ENCODE assay signal across 2 cellular contexts in the genomic region with DNA sequence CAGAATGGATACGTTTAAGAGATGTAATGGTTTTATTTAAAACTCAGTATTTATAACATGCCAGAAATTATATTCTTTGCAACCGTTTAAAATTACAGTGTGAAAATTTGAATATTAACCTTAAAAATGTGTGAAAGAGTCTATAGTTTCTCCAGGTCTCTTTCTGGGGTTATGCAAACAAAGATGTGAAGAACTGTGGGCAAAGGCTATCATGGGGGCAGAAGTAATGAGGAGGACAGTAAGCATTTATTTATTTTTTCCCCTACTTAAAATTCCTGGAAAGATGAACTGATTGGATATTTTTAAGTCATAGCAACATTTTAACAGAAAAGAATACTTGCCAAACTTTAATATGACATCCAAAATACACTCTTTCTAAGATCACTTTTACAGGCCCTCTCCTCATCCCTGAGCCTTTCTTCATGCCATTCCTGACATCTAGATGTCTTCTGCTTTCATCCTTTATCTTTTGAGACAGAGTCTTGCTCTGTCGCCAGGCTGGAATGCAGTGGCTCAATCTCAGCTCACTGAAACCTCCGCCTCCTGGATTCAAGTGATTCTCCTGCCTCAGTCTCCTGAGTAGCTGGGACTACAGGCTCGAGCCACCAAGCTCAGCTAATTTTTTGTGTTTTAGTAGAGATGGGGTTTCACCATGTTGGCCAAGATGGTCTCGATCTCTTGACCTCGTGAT.
TF ChIP-seq lines count a peak whose summit lies in the region.

No MANE protein-coding gene starts in this region.

TF ChIP-seq in HCT116, 20 proteins besides CTCF, POLR2A, EP300 and RAD21:
- TF ChIP-seq, protein P1, sequence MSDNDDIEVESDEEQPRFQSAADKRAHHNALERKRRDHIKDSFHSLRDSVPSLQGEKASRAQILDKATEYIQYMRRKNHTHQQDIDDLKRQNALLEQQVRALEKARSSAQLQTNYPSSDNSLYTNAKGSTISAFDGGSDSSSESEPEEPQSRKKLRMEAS (IDR thresholded peaks at IDR 0.05): no peak
- TF ChIP-seq FOSL1 (IDR thresholded peaks at IDR 0.05; ENCODE audit: low read depth): no peak
- no peak for TF ChIP-seq JUND (IDR thresholded peaks at IDR 0.05)
- TF ChIP-seq, protein P2, sequence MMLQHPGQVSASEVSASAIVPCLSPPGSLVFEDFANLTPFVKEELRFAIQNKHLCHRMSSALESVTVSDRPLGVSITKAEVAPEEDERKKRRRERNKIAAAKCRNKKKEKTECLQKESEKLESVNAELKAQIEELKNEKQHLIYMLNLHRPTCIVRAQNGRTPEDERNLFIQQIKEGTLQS (IDR thresholded peaks at IDR 0.05): no peak
- TF ChIP-seq CEBPB (IDR thresholded peaks at IDR 0.05; ENCODE audit: low read depth): no peak
- TF ChIP-seq ZFX (IDR thresholded peaks at IDR 0.05): no peak
- TF ChIP-seq ELF1 (IDR thresholded peaks at IDR 0.05; ENCODE audit: borderline replicate concordance, low read depth): no peak
- no peak for TF ChIP-seq YY1 (IDR thresholded peaks at IDR 0.05; ENCODE audit: extremely low read depth, insufficient replicate concordance, low read depth, low read length)
- TF ChIP-seq EZH2 (IDR thresholded peaks at IDR 0.05): no peak
- TF ChIP-seq EZH2phosphoT487 (IDR thresholded peaks at IDR 0.05; ENCODE audit: borderline replicate concordance): no peak
- TF ChIP-seq SRF (IDR thresholded peaks at IDR 0.05; ENCODE audit: low read depth): no peak
- TF ChIP-seq ZNF274 (IDR thresholded peaks at IDR 0.05; ENCODE audit: low read depth, low read length): no peak
- TF ChIP-seq, protein P3, sequence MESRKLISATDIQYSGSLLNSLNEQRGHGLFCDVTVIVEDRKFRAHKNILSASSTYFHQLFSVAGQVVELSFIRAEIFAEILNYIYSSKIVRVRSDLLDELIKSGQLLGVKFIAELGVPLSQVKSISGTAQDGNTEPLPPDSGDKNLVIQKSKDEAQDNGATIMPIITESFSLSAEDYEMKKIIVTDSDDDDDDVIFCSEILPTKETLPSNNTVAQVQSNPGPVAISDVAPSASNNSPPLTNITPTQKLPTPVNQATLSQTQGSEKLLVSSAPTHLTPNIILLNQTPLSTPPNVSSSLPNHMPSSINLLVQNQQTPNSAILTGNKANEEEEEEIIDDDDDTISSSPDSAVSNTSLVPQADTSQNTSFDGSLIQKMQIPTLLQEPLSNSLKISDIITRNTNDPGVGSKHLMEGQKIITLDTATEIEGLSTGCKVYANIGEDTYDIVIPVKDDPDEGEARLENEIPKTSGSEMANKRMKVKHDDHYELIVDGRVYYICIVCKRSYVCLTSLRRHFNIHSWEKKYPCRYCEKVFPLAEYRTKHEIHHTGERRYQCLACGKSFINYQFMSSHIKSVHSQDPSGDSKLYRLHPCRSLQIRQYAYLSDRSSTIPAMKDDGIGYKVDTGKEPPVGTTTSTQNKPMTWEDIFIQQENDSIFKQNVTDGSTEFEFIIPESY (IDR thresholded peaks at IDR 0.05; ENCODE audit: extremely low read depth, insufficient replicate concordance, low read length): no peak
- TF ChIP-seq, protein P4, sequence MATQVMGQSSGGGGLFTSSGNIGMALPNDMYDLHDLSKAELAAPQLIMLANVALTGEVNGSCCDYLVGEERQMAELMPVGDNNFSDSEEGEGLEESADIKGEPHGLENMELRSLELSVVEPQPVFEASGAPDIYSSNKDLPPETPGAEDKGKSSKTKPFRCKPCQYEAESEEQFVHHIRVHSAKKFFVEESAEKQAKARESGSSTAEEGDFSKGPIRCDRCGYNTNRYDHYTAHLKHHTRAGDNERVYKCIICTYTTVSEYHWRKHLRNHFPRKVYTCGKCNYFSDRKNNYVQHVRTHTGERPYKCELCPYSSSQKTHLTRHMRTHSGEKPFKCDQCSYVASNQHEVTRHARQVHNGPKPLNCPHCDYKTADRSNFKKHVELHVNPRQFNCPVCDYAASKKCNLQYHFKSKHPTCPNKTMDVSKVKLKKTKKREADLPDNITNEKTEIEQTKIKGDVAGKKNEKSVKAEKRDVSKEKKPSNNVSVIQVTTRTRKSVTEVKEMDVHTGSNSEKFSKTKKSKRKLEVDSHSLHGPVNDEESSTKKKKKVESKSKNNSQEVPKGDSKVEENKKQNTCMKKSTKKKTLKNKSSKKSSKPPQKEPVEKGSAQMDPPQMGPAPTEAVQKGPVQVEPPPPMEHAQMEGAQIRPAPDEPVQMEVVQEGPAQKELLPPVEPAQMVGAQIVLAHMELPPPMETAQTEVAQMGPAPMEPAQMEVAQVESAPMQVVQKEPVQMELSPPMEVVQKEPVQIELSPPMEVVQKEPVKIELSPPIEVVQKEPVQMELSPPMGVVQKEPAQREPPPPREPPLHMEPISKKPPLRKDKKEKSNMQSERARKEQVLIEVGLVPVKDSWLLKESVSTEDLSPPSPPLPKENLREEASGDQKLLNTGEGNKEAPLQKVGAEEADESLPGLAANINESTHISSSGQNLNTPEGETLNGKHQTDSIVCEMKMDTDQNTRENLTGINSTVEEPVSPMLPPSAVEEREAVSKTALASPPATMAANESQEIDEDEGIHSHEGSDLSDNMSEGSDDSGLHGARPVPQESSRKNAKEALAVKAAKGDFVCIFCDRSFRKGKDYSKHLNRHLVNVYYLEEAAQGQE (IDR thresholded peaks at IDR 0.05; ENCODE audit: low read depth): no peak

TF ChIP-seq in K562, 482 proteins besides CTCF, POLR2A, EP300 and RAD21:
- TF ChIP-seq CBFA2T3 (IDR thresholded peaks at IDR 0.05): peak; percentile 51; the same call in 1 of the 2 replicates
- TF ChIP-seq KDM1A (IDR thresholded peaks at IDR 0.05): peak; percentile 66 to 71; a peak in 3 of 4 replicates
- TF ChIP-seq STAT5B (CRISPR knock-in tag; IDR thresholded peaks at IDR 0.05): no peak
